Comparison of ENCODE assay signal across 8 cellular contexts in the genomic region with DNA sequence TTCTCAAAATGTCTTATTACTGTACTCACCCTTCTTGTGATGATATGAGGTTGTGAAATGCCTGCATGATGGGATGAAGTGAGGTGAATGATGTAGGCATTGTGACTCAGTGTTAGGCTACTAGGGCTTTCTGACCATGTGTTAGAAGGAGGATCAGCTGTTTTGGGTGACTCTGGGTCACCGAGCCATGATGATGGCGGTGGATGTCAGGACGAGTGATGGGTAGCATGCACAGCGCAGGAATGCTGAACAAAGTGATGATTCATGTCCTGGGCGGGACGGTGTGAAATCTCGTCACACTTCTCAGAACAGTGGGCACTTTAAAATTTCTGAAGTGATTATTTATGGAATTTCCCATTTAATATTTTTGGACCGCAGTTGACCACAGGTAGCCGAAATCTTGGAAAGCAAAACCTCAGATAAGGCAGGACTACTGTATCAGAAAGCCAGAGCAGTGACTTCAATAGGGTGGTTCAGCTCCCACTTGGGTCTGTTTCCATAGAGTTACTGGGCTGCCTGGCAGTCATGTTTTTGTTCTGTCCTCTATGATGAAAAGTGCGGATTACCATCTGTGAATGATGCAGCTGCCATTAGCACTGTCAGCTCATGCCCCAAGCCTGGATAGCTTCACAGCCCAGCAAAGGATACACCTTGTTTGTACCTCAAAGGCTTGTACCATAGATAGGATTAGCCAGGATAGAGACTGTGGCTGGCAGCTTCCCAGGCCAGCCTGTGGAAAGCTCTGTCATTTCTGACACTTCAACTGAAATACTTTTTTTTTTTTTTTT. TPM values are rescaled to one million over a fixed set of nuclear protein-coding genes. Genes with fewer than 3 reads are reported as not detected.
DNase-seq lines count a peak whose midpoint lies in the region; ATAC-seq and TF ChIP-seq lines count a peak whose summit lies in the region.

No MANE protein-coding gene starts in this region.

- no peak for TF ChIP-seq POLR2A in suprapubic skin (IDR thresholded peaks at IDR 0.05)

- in situ Hi-C loops in GM13976 (cut with MboI; ENCODE audit: low sequenced_read_pairs, unreplicated experiment): no loop called here

- H3K27ac ChIP-seq in suprapubic skin: peak overlapping the region; percentile 84

- peaks cover 25% of the 10 kb centered on the region for H3K4me1 Mint-ChIP-seq in activated CD8-positive, alpha-beta T cell treated with anti-CD3 and anti-CD28 coated beads for 36 hours (ENCODE audit: low read depth)
- peaks cover 18% of the 10 kb centered on the region for H3K4me1 Mint-ChIP-seq in activated CD8-positive, alpha-beta T cell treated with anti-CD3 and anti-CD28 coated beads, Interleukin-2, amount 10 ng/mL, durations not matched to agents 7 days and 5 days (ENCODE audit: low read depth)
- peaks cover 7 to 16% of the 10 kb centered on the region in 2 donors for H3K4me1 Mint-ChIP-seq in immature natural killer cell

- WGBS in suprapubic skin: 68% methylated on average over 10 of the region's 10 CpGs

- H3K4me3 Mint-ChIP-seq in activated CD8-positive, alpha-beta T cell treated with anti-CD3 and anti-CD28 coated beads for 36 hours: no peak overlapping the region
- no peak overlapping the region for H3K4me3 Mint-ChIP-seq in activated CD8-positive, alpha-beta T cell treated with anti-CD3 and anti-CD28 coated beads, Interleukin-2, amount 10 ng/mL, durations not matched to agents 7 days and 5 days
- H3K4me3 Mint-ChIP-seq in immature natural killer cell: peak overlapping the region in 4 of 5 donors; percentile 8 to 75 (median 52)

- H3K9me3 ChIP-seq in suprapubic skin: no peaks in the 10 kb centered on the region

- ATAC-seq in activated CD8-positive, alpha-beta T cell treated with anti-CD3 and anti-CD28 coated beads for 36 hours: peak; percentile 81
- no peak for ATAC-seq in activated CD8-positive, alpha-beta T cell treated with anti-CD3 and anti-CD28 coated beads, Interleukin-2, amount 10 ng/mL, durations not matched to agents 7 days and 5 days

- peak overlapping the region; percentile 40 for H3K27ac Mint-ChIP-seq in activated CD8-positive, alpha-beta T cell treated with anti-CD3 and anti-CD28 coated beads for 36 hours
- H3K27ac Mint-ChIP-seq in activated CD8-positive, alpha-beta T cell treated with anti-CD3 and anti-CD28 coated beads, Interleukin-2, amount 10 ng/mL, durations not matched to agents 7 days and 5 days: no peak overlapping the region
- peak overlapping the region in 4 of 6 donors; percentile 12 to 88 (median 56) for H3K27ac Mint-ChIP-seq in immature natural killer cell

- DNase-seq in activated CD8-positive, alpha-beta T cell treated with anti-CD3 and anti-CD28 coated beads for 36 hours: peak; percentile 73
- no peak for DNase-seq in activated CD8-positive, alpha-beta T cell treated with anti-CD3 and anti-CD28 coated beads, Interleukin-2, amount 10 ng/mL, durations not matched to agents 7 days and 5 days
- peak; percentile 78 to 81 for DNase-seq in activated T-cell treated with anti-CD3 and anti-CD28 coated beads, Interleukin-2, amount 50 U/mL, for 48 hours
- DNase-seq in immature natural killer cell (peak in 1 of 3 donors; percentile 56), suprapubic skin (ENCODE audit: low spot score in 2 of 2) (peak in 1 of 2 donors; percentile 83), GM13976 (ENCODE audit: low spot score) (no peak), NCI-H128 (lab: John Stamatoyannopoulos, UW; ENCODE audit: unreplicated experiment) (no peak), medulla oblongata (ENCODE audit: extremely low spot score) (no peak)

- H3K9me3 Mint-ChIP-seq in activated CD8-positive, alpha-beta T cell treated with anti-CD3 and anti-CD28 coated beads for 36 hours: no peaks in the 10 kb centered on the region
- no peaks in the 10 kb centered on the region for H3K9me3 Mint-ChIP-seq in activated CD8-positive, alpha-beta T cell treated with anti-CD3 and anti-CD28 coated beads, Interleukin-2, amount 10 ng/mL, durations not matched to agents 7 days and 5 days (ENCODE audit: insufficient read depth)
- H3K9me3 Mint-ChIP-seq in immature natural killer cell: no peaks in the 10 kb centered on the region

- CTCF ChIA-PET in activated CD8-positive, alpha-beta T cell treated with anti-CD3 and anti-CD28 coated beads for 36 hours (lab: Charles Lee): interaction anchor here (1.2 to 2.3 kb wide), 2 partner anchors 10 to 106 kb away, joined by 3 to 7 read pairs; no protein-coding TSS in a partner anchor
- CTCF ChIA-PET in activated CD8-positive, alpha-beta T cell treated with anti-CD3 and anti-CD28 coated beads, Interleukin-2, amount 10 ng/mL, durations not matched to agents 7 days and 5 days (lab: Charles Lee): interaction anchor here (2.5 kb wide), 1 partner anchor 97 kb away, joined by 7 read pairs; no protein-coding TSS in a partner anchor

- POLR2A ChIA-PET in activated CD8-positive, alpha-beta T cell treated with anti-CD3 and anti-CD28 coated beads for 36 hours (lab: Charles Lee): interaction anchor here (1.4 kb wide), 1 partner anchor 12 kb away, joined by 3 read pairs; no protein-coding TSS in a partner anchor
- POLR2A ChIA-PET in activated CD8-positive, alpha-beta T cell treated with anti-CD3 and anti-CD28 coated beads, Interleukin-2, amount 10 ng/mL, durations not matched to agents 7 days and 5 days (lab: Charles Lee): no interaction called here

- H3K27me3 Mint-ChIP-seq in activated CD8-positive, alpha-beta T cell treated with anti-CD3 and anti-CD28 coated beads for 36 hours: no peaks in the 10 kb centered on the region
- peaks cover 4% of the 10 kb centered on the region for H3K27me3 Mint-ChIP-seq in activated CD8-positive, alpha-beta T cell treated with anti-CD3 and anti-CD28 coated beads, Interleukin-2, amount 10 ng/mL, durations not matched to agents 7 days and 5 days (ENCODE audit: low read depth)
- H3K27me3 Mint-ChIP-seq in immature natural killer cell (ENCODE audit: low read depth in 3 of 3): no peaks in the 10 kb centered on the region

- H3K36me3 Mint-ChIP-seq in activated CD8-positive, alpha-beta T cell treated with anti-CD3 and anti-CD28 coated beads for 36 hours (ENCODE audit: low read depth): peaks cover 7% of the 10 kb centered on the region
- no peaks in the 10 kb centered on the region for H3K36me3 Mint-ChIP-seq in activated CD8-positive, alpha-beta T cell treated with anti-CD3 and anti-CD28 coated beads, Interleukin-2, amount 10 ng/mL, durations not matched to agents 7 days and 5 days (ENCODE audit: low read depth)
- no peaks in the 10 kb centered on the region for H3K36me3 Mint-ChIP-seq in immature natural killer cell

- TF ChIP-seq CTCF in activated CD8-positive, alpha-beta T cell treated with anti-CD3 and anti-CD28 coated beads for 36 hours (IDR thresholded peaks at IDR 0.05): no peak
- TF ChIP-seq CTCF in suprapubic skin (IDR thresholded peaks at IDR 0.05) (no peak), GM13976 (IDR thresholded peaks at IDR 0.05; ENCODE audit: borderline replicate concordance, control extremely low read depth, extremely low read depth, insufficient read depth, missing control alignments) (no peak)

- TF ChIP-seq EP300 in suprapubic skin (IDR thresholded peaks at IDR 0.05): peak; percentile 27

- H3K36me3 ChIP-seq in suprapubic skin: peaks cover 3% of the 10 kb centered on the region

- peaks cover 95% of the 10 kb centered on the region for H3K4me1 ChIP-seq in suprapubic skin

- H3K27me3 ChIP-seq in suprapubic skin: no peaks in the 10 kb centered on the region

- no peak overlapping the region for H3K4me3 ChIP-seq in suprapubic skin

- intact Hi-C loops in activated CD8-positive, alpha-beta T cell treated with anti-CD3 and anti-CD28 coated beads for 36 hours (cut with micrococcal nuclease): no loop called here

RNA-seq across cellular contexts. Expression of gene IL6R, which starts 26.6 kb away (rescaled TPM):
- total RNA-seq in activated CD8-positive, alpha-beta T cell treated with anti-CD3 and anti-CD28 coated beads for 36 hours: 1 to 10 TPM; 2.2 to 2.5 TPM
- under 1 TPM; 0.16 to 0.53 TPM for total RNA-seq in activated CD8-positive, alpha-beta T cell treated with anti-CD3 and anti-CD28 coated beads, Interleukin-2, amount 10 ng/mL, durations not matched to agents 7 days and 5 days
- polyA plus RNA-seq in immature natural killer cell: 1 to 10 TPM in 2 of 3 donors, under 1 TPM in 1; 0.50 to 4.2 (median 2.6) TPM
- 10 to 100 TPM; 16.1 to 22.9 (median 20.8) TPM for total RNA-seq in suprapubic skin

Comparison
In these comparisons a context has a peak if more than half of its experiments do, and no peak if none do; other contexts are left out.
1. DNase-seq: peak in activated CD8-positive, alpha-beta T cell treated with anti-CD3 and anti-CD28 coated beads for 36 hours (single experiment) and activated T-cell treated with anti-CD3 and anti-CD28 coated beads, Interleukin-2, amount 50 U/mL, for 48 hours (2 of 2); none in activated CD8-positive, alpha-beta T cell treated with anti-CD3 and anti-CD28 coated beads, Interleukin-2, amount 10 ng/mL, durations not matched to agents 7 days and 5 days (single experiment), GM13976 (single experiment), NCI-H128 (single experiment) and medulla oblongata (single experiment).
2. H3K4me3 Mint-ChIP-seq: peak in immature natural killer cell (4 of 5); none in activated CD8-positive, alpha-beta T cell treated with anti-CD3 and anti-CD28 coated beads for 36 hours (single experiment) and activated CD8-positive, alpha-beta T cell treated with anti-CD3 and anti-CD28 coated beads, Interleukin-2, amount 10 ng/mL, durations not matched to agents 7 days and 5 days (single experiment).
3. RNA of gene IL6R, which starts 26.6 kb away (total RNA-seq): 16.1 to 22.9 TPM in suprapubic skin; 2.2 to 2.5 TPM in activated CD8-positive, alpha-beta T cell treated with anti-CD3 and anti-CD28 coated beads for 36 hours and 0.16 to 0.53 TPM in activated CD8-positive, alpha-beta T cell treated with anti-CD3 and anti-CD28 coated beads, Interleukin-2, amount 10 ng/mL, durations not matched to agents 7 days and 5 days; every median in the first group is over 4 times any median in the second.